ENCODE assay signal across 1 cellular context in the genomic region with DNA sequence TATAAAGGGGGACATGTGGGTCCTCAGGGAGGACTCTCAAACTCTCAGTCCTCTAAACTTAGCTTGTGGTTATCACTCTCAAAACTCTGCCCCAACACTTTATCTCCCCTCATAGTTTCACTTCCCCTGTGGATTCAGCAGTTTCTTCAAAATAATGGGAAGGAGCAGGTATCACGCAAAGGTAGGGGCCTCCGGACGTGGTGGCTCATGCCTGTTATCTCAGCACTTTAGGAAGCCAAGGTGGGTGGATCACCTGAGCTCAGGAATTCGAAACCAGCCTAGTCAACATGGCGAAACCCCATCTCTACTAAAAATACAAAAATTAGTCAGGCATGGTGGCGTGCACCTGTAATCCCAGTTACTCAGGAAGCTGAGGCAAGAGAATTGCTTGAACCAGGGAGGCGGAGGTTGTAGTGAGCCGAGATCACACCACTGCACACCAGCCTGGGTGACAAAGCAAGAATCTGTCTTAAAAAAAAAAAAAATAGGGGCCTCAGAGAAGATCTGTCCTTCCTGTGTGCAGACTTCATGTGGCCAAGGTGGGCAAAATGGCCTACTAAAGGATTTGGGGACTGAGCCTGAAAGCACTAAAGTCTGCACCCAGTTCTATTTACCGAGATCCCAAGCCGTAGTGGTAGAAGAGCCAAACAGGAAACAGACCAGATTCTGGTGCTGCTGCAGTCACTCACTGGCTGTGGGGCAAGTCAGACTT.
TF ChIP-seq lines count a peak whose summit lies in the region.

No MANE protein-coding gene starts in this region.

TF ChIP-seq in K562, 482 proteins besides CTCF, POLR2A, EP300 and RAD21 (continued from another document and continues in another):
- TF ChIP-seq, protein P1, sequence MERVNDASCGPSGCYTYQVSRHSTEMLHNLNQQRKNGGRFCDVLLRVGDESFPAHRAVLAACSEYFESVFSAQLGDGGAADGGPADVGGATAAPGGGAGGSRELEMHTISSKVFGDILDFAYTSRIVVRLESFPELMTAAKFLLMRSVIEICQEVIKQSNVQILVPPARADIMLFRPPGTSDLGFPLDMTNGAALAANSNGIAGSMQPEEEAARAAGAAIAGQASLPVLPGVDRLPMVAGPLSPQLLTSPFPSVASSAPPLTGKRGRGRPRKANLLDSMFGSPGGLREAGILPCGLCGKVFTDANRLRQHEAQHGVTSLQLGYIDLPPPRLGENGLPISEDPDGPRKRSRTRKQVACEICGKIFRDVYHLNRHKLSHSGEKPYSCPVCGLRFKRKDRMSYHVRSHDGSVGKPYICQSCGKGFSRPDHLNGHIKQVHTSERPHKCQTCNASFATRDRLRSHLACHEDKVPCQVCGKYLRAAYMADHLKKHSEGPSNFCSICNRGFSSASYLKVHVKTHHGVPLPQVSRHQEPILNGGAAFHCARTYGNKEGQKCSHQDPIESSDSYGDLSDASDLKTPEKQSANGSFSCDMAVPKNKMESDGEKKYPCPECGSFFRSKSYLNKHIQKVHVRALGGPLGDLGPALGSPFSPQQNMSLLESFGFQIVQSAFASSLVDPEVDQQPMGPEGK (CRISPR knock-in tag; IDR thresholded peaks at IDR 0.05; ENCODE audit: borderline replicate concordance), result no peak
- TF ChIP-seq ZNF584 (CRISPR knock-in tag; IDR thresholded peaks at IDR 0.05; ENCODE audit: low read depth), result no peak
- no peak for TF ChIP-seq TGIF2 (CRISPR knock-in tag; IDR thresholded peaks at IDR 0.05)
- peak; percentile 24; the same call in 1 of the 2 replicates for TF ChIP-seq EP400 (IDR thresholded peaks at IDR 0.05)
- TF ChIP-seq DNMT1 (IDR thresholded peaks at IDR 0.05), result no peak
- no peak for TF ChIP-seq SREBF2 (CRISPR knock-in tag; IDR thresholded peaks at IDR 0.05)
- TF ChIP-seq TCF3 (CRISPR knock-in tag; IDR thresholded peaks at IDR 0.05), result no peak
- TF ChIP-seq ELF2 (CRISPR knock-in tag; IDR thresholded peaks at IDR 0.05), result no peak
- no peak for TF ChIP-seq STAT5B (CRISPR knock-in tag; IDR thresholded peaks at IDR 0.05)
- no peak for TF ChIP-seq HNRNPL (IDR thresholded peaks at IDR 0.05; ENCODE audit: low read depth, low read length)
- TF ChIP-seq JUN (IDR thresholded peaks at IDR 0.05; ENCODE audit: borderline replicate concordance, low read depth, low read length), result no peak
- no peak for TF ChIP-seq JUN (CRISPR knock-in tag; IDR thresholded peaks at IDR 0.05; ENCODE audit: borderline replicate concordance)
- TF ChIP-seq TRIM28 (IDR thresholded peaks at IDR 0.05), result no peak; the same call in 1 of the 2 replicates
- TF ChIP-seq, protein P2, sequence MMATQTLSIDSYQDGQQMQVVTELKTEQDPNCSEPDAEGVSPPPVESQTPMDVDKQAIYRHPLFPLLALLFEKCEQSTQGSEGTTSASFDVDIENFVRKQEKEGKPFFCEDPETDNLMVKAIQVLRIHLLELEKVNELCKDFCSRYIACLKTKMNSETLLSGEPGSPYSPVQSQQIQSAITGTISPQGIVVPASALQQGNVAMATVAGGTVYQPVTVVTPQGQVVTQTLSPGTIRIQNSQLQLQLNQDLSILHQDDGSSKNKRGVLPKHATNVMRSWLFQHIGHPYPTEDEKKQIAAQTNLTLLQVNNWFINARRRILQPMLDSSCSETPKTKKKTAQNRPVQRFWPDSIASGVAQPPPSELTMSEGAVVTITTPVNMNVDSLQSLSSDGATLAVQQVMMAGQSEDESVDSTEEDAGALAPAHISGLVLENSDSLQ (IDR thresholded peaks at IDR 0.05), result peak; percentile 54
- no peak for TF ChIP-seq PHB (CRISPR knock-in tag; IDR thresholded peaks at IDR 0.05)
- TF ChIP-seq DACH1 (IDR thresholded peaks at IDR 0.05; ENCODE audit: partially characterized antibody), result no peak
- TF ChIP-seq, protein P3, sequence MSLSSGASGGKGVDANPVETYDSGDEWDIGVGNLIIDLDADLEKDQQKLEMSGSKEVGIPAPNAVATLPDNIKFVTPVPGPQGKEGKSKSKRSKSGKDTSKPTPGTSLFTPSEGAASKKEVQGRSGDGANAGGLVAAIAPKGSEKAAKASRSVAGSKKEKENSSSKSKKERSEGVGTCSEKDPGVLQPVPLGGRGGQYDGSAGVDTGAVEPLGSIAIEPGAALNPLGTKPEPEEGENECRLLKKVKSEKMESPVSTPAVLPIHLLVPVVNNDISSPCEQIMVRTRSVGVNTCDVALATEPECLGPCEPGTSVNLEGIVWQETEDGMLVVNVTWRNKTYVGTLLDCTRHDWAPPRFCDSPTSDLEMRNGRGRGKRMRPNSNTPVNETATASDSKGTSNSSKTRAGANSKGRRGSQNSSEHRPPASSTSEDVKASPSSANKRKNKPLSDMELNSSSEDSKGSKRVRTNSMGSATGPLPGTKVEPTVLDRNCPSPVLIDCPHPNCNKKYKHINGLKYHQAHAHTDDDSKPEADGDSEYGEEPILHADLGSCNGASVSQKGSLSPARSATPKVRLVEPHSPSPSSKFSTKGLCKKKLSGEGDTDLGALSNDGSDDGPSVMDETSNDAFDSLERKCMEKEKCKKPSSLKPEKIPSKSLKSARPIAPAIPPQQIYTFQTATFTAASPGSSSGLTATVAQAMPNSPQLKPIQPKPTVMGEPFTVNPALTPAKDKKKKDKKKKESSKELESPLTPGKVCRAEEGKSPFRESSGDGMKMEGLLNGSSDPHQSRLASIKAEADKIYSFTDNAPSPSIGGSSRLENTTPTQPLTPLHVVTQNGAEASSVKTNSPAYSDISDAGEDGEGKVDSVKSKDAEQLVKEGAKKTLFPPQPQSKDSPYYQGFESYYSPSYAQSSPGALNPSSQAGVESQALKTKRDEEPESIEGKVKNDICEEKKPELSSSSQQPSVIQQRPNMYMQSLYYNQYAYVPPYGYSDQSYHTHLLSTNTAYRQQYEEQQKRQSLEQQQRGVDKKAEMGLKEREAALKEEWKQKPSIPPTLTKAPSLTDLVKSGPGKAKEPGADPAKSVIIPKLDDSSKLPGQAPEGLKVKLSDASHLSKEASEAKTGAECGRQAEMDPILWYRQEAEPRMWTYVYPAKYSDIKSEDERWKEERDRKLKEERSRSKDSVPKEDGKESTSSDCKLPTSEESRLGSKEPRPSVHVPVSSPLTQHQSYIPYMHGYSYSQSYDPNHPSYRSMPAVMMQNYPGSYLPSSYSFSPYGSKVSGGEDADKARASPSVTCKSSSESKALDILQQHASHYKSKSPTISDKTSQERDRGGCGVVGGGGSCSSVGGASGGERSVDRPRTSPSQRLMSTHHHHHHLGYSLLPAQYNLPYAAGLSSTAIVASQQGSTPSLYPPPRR (CRISPR knock-in tag; IDR thresholded peaks at IDR 0.05; ENCODE audit: borderline replicate concordance), result no peak
- TF ChIP-seq ZNF134 (CRISPR knock-in tag; conservative IDR thresholded peaks at IDR 0.05), result no peak
- TF ChIP-seq ZNF316 (IDR thresholded peaks at IDR 0.05), result peak; percentile 56; the same call in 1 of the 2 replicates
- TF ChIP-seq, protein P4, sequence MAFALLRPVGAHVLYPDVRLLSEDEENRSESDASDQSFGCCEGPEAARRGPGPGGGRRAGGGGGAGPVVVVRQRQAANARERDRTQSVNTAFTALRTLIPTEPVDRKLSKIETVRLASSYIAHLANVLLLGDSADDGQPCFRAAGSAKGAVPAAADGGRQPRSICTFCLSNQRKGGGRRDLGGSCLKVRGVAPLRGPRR (CRISPR knock-in tag; IDR thresholded peaks at IDR 0.05), result no peak
- TF ChIP-seq L3MBTL2 (IDR thresholded peaks at IDR 0.05), result peak; percentile 30; the same call in 1 of the 2 replicates
- no peak for TF ChIP-seq RHOXF2B (CRISPR knock-in tag; conservative IDR thresholded peaks at IDR 0.05)
- no peak; the same call in 1 of the 2 replicates for TF ChIP-seq EGR1 (conservative IDR thresholded peaks at IDR 0.05)
- TF ChIP-seq, protein P5, sequence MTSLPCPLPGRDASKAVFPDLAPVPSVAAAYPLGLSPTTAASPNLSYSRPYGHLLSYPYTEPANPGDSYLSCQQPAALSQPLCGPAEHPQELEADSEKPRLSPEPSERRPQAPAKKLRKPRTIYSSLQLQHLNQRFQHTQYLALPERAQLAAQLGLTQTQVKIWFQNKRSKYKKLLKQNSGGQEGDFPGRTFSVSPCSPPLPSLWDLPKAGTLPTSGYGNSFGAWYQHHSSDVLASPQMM (CRISPR knock-in tag; IDR thresholded peaks at IDR 0.05), result no peak
- TF ChIP-seq, protein P6, sequence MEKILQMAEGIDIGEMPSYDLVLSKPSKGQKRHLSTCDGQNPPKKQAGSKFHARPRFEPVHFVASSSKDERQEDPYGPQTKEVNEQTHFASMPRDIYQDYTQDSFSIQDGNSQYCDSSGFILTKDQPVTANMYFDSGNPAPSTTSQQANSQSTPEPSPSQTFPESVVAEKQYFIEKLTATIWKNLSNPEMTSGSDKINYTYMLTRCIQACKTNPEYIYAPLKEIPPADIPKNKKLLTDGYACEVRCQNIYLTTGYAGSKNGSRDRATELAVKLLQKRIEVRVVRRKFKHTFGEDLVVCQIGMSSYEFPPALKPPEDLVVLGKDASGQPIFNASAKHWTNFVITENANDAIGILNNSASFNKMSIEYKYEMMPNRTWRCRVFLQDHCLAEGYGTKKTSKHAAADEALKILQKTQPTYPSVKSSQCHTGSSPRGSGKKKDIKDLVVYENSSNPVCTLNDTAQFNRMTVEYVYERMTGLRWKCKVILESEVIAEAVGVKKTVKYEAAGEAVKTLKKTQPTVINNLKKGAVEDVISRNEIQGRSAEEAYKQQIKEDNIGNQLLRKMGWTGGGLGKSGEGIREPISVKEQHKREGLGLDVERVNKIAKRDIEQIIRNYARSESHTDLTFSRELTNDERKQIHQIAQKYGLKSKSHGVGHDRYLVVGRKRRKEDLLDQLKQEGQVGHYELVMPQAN (IDR thresholded peaks at IDR 0.05; ENCODE audit: borderline replicate concordance), result no peak
- no peak for TF ChIP-seq DDX20 (tag; IDR thresholded peaks at IDR 0.05; ENCODE audit: low read depth)
- TF ChIP-seq HIVEP1 (CRISPR knock-in tag; IDR thresholded peaks at IDR 0.05), result no peak
- no peak for TF ChIP-seq GABPB2 (CRISPR knock-in tag; conservative IDR thresholded peaks at IDR 0.05)
- TF ChIP-seq ZNF384 (IDR thresholded peaks at IDR 0.05; ENCODE audit: low read depth, low read length), result peak; percentile 63
- TF ChIP-seq CCNT2 (IDR thresholded peaks at IDR 0.05; ENCODE audit: borderline replicate concordance, extremely low read depth, insufficient read length, low read depth, low read length), result no peak
- no peak for TF ChIP-seq SNRNP70 (optimal IDR thresholded peaks at IDR 0.05; ENCODE audit: low read depth, low read length)
- no peak for TF ChIP-seq ZNF583 (CRISPR knock-in tag; IDR thresholded peaks at IDR 0.05)
- TF ChIP-seq, protein P7, sequence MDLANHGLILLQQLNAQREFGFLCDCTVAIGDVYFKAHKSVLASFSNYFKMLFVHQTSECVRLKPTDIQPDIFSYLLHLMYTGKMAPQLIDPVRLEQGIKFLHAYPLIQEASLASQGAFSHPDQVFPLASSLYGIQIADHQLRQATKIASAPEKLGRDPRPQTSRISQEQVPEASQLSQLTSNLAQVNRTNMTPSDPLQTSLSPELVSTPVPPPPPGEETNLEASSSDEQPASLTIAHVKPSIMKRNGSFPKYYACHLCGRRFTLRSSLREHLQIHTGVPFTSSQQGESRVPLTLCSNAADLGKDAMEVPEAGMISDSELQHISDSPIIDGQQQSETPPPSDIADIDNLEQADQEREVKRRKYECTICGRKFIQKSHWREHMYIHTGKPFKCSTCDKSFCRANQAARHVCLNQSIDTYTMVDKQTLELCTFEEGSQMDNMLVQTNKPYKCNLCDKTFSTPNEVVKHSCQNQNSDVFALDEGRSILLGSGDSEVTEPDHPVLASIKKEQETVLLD (IDR thresholded peaks at IDR 0.05), result no peak
- TF ChIP-seq ZNF143 (CRISPR knock-in tag; IDR thresholded peaks at IDR 0.05), result no peak
- TF ChIP-seq ZZZ3 (IDR thresholded peaks at IDR 0.05), result no peak
- no peak for TF ChIP-seq ZBTB17 (CRISPR knock-in tag; IDR thresholded peaks at IDR 0.05)
- TF ChIP-seq TEAD2 (tag; IDR thresholded peaks at IDR 0.05), result no peak
- TF ChIP-seq, protein P8, sequence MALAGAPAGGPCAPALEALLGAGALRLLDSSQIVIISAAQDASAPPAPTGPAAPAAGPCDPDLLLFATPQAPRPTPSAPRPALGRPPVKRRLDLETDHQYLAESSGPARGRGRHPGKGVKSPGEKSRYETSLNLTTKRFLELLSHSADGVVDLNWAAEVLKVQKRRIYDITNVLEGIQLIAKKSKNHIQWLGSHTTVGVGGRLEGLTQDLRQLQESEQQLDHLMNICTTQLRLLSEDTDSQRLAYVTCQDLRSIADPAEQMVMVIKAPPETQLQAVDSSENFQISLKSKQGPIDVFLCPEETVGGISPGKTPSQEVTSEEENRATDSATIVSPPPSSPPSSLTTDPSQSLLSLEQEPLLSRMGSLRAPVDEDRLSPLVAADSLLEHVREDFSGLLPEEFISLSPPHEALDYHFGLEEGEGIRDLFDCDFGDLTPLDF (CRISPR knock-in tag; IDR thresholded peaks at IDR 0.05), result no peak
- TF ChIP-seq ATF1 (CRISPR knock-in tag; IDR thresholded peaks at IDR 0.05), result no peak
- no peak for TF ChIP-seq ATF1 (tag; IDR thresholded peaks at IDR 0.05)
- TF ChIP-seq ZEB2 (IDR thresholded peaks at IDR 0.05), result peak; percentile 80; the same call in 1 of the 2 replicates
- TF ChIP-seq, protein P9, sequence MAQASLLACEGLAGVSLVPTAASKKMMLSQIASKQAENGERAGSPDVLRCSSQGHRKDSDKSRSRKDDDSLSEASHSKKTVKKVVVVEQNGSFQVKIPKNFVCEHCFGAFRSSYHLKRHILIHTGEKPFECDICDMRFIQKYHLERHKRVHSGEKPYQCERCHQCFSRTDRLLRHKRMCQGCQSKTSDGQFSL (CRISPR knock-in tag; IDR thresholded peaks at IDR 0.05), result no peak
- TF ChIP-seq, protein P9 (tag; IDR thresholded peaks at IDR 0.05), result no peak
- no peak for TF ChIP-seq SETDB1 (IDR thresholded peaks at IDR 0.05; ENCODE audit: low read length)
- TF ChIP-seq PML (IDR thresholded peaks at IDR 0.05; ENCODE audit: low read length), result no peak
- no peak for TF ChIP-seq NR4A1 (CRISPR knock-in tag; IDR thresholded peaks at IDR 0.05)
- TF ChIP-seq NR4A1 (tag; IDR thresholded peaks at IDR 0.05), result no peak
- TF ChIP-seq NFE2 (IDR thresholded peaks at IDR 0.05; ENCODE audit: low read depth), result peak; percentile 51
- TF ChIP-seq CHD4 (IDR thresholded peaks at IDR 0.05; ENCODE audit: insufficient read depth, insufficient replicate concordance, low read depth, low read length, poor library complexity, severe bottlenecking), result no peak
- TF ChIP-seq, protein P10, sequence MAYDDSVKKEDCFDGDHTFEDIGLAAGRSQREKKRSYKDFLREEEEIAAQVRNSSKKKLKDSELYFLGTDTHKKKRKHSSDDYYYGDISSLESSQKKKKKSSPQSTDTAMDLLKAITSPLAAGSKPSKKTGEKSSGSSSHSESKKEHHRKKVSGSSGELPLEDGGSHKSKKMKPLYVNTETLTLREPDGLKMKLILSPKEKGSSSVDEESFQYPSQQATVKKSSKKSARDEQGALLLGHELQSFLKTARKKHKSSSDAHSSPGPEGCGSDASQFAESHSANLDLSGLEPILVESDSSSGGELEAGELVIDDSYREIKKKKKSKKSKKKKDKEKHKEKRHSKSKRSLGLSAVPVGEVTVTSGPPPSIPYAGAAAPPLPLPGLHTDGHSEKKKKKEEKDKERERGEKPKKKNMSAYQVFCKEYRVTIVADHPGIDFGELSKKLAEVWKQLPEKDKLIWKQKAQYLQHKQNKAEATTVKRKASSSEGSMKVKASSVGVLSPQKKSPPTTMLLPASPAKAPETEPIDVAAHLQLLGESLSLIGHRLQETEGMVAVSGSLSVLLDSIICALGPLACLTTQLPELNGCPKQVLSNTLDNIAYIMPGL (CRISPR knock-in tag; IDR thresholded peaks at IDR 0.05), result no peak
- no peak for TF ChIP-seq KDM4B (IDR thresholded peaks at IDR 0.05; ENCODE audit: borderline replicate concordance in 2 of 2, low read depth in 1 of 2)
- peak; percentile 88 for TF ChIP-seq ZNF263 (CRISPR knock-in tag; IDR thresholded peaks at IDR 0.05; ENCODE audit: borderline replicate concordance)
- TF ChIP-seq NR3C1 (CRISPR knock-in tag; IDR thresholded peaks at IDR 0.05), result no peak
